14 cellular contexts compared by ENCODE assay signal in the genomic region with DNA sequence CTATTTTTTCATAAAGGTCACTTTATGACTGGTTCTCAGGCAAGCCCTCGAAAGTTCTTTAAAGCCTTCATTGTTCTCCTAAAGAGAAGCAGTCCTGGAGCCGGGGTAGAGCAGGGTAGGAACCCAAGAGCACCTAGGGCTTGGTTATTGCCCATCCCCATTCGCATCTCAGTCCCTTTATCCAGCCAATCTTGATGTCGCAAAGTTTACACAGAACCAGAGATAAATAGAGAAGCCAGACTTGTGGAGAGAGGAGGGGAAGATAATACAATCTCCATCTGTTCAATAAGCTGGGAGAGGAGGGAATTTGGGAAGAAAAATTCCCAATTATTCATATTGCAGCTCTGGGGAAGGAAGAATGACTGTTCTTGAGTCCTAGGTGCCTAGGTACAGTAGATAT.
"Had no signal": no experiment of that assay in that cellular context is flagged by ENCODE, and none has a peak within 500 bp of the region (broad histone marks: within the 10 kb centered on the region; RNA-seq: fewer than 3 reads in every experiment).

No MANE protein-coding gene starts in this region.

- H3K36me3 ChIP-seq: adrenal gland, suprapubic skin had no signal

- ATAC-seq: activated naive CD4-positive, alpha-beta T cell treated with anti-CD3 and anti-CD28 coated beads, Interleukin-2, amount 50 U/mL, for 72 hours; stimulated activated naive CD8-positive, alpha-beta T cell treated with anti-CD3 and anti-CD28 coated beads, Interleukin-15, Interleukin-2, amounts not matched to agents 100 U/mL and 50 U/mL, for 24 hours had no signal

- H3K4me1 ChIP-seq: suprapubic skin had no signal

- H3K27ac ChIP-seq: adrenal gland, skin epidermis, suprapubic skin had no signal

- H3K9me3 ChIP-seq: suprapubic skin had no signal

- DNase-seq: activated CD4-positive, alpha-beta T cell treated with anti-CD3 and anti-CD28 coated beads, Interleukin-2, amount 50 U/mL, for 48 hours; activated gamma-delta T cell treated with Interleukin-2 at 50 U/mL for 16 hours; adrenal gland; cerebellar nuclear complex; effector memory CD4-positive, alpha-beta T cell; left cardiac atrium; midbrain; naive B cell; right cardiac atrium; stimulated activated naive CD8-positive, alpha-beta T cell treated with anti-CD3 and anti-CD28 coated beads, Interleukin-15, Interleukin-2, amounts not matched to agents 100 U/mL and 50 U/mL, for 24 hours; T-helper 2 cell had no signal

- H3K27me3 ChIP-seq: adrenal gland, suprapubic skin had no signal

- H3K4me3 ChIP-seq: adrenal gland, skin epidermis, suprapubic skin had no signal
